In the genomic region with DNA sequence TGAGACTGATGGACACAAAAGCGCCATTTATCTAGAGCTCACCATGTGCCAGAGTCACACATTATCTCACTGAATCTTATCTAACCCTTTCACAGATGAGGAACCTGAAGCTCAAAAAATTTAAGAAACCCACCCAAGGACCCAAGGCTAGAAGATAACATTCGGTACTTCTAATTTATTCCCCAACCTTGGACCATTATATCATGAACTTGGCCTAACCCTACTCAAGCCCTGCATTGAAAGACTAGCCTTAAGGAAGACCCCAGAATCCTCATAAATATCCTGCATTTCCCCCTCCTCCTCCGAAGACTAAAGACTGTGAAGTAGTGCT, we compare ENCODE assay signal across 1 cellular context.
TF ChIP-seq lines count a peak whose summit lies in the region.

No MANE protein-coding gene starts in this region.

TF ChIP-seq in H1, 55 proteins besides CTCF, POLR2A, EP300 and RAD21:
- TF ChIP-seq SP1 (IDR thresholded peaks at IDR 0.05; ENCODE audit: low read depth, low read length), result no peak
- TF ChIP-seq EZH2 (IDR thresholded peaks at IDR 0.05; ENCODE audit: low read depth, low read length, severe bottlenecking), result no peak
- no peak for TF ChIP-seq EGR1 (IDR thresholded peaks at IDR 0.05; ENCODE audit: borderline replicate concordance, low read depth, low read length)
- TF ChIP-seq BRCA1 (IDR thresholded peaks at IDR 0.05; ENCODE audit: low read depth, low read length), result no peak
- TF ChIP-seq ASH2L (IDR thresholded peaks at IDR 0.05; ENCODE audit: low read length), result no peak
- TF ChIP-seq CBX8 (IDR thresholded peaks at IDR 0.05; ENCODE audit: borderline replicate concordance, low read depth, low read length), result no peak
- no peak for TF ChIP-seq GTF2F1 (IDR thresholded peaks at IDR 0.05; ENCODE audit: borderline replicate concordance, low read depth, low read length)
- TF ChIP-seq HDAC2 (IDR thresholded peaks at IDR 0.05; ENCODE audit: borderline replicate concordance in 1 of 2, low read depth in 2 of 2, low read length in 2 of 2), result no peak
- no peak for TF ChIP-seq TEAD4 (IDR thresholded peaks at IDR 0.05; ENCODE audit: low read depth, low read length)
- TF ChIP-seq, protein P1, sequence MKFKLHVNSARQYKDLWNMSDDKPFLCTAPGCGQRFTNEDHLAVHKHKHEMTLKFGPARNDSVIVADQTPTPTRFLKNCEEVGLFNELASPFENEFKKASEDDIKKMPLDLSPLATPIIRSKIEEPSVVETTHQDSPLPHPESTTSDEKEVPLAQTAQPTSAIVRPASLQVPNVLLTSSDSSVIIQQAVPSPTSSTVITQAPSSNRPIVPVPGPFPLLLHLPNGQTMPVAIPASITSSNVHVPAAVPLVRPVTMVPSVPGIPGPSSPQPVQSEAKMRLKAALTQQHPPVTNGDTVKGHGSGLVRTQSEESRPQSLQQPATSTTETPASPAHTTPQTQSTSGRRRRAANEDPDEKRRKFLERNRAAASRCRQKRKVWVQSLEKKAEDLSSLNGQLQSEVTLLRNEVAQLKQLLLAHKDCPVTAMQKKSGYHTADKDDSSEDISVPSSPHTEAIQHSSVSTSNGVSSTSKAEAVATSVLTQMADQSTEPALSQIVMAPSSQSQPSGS (IDR thresholded peaks at IDR 0.05; ENCODE audit: low read length), result no peak
- TF ChIP-seq SUZ12 (IDR thresholded peaks at IDR 0.05; ENCODE audit: low read length), result no peak
- TF ChIP-seq KDM1A (IDR thresholded peaks at IDR 0.05; ENCODE audit: borderline replicate concordance, low read length), result no peak
- no peak for TF ChIP-seq POU5F1 (IDR thresholded peaks at IDR 0.05; ENCODE audit: low read depth, low read length)
- no peak for TF ChIP-seq SIN3A (conservative IDR thresholded peaks at IDR 0.05 in 1 of 2, IDR thresholded peaks at IDR 0.05 in 1 of 2; ENCODE audit: low read depth in 1 of 2, low read length in 2 of 2)
- no peak for TF ChIP-seq SRF (IDR thresholded peaks at IDR 0.05; ENCODE audit: low read depth, low read length)
- TF ChIP-seq NANOG (IDR thresholded peaks at IDR 0.05; ENCODE audit: insufficient read depth, low read depth, low read length, poor library complexity, severe bottlenecking), result no peak
